Comparison of ENCODE assay signal across 1 cellular context in the genomic region with DNA sequence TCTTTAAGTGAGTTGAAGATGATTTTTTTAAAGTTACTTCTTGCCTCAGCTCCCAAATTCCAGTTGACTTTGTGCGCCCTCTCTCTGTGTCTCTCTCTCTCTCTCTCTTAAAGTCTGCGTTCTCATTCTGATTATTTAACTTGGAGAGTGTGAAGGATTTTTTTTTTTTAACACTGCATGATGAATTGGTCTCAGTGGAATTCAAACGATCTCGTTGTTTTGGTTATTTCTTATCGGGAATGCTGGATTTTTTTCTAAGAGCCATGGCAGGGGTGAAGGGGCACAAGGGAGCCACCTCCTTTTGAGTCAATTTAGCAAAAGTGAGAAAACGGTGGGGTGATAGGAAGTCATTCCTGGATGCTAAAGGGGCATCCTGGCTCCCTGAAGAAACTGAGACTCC.
TF ChIP-seq lines count a peak whose summit lies in the region.

No MANE protein-coding gene starts in this region.

TF ChIP-seq in H1, 55 proteins besides CTCF, POLR2A, EP300 and RAD21:
- TF ChIP-seq TBP (IDR thresholded peaks at IDR 0.05; ENCODE audit: low read depth, low read length): no peak
- TF ChIP-seq SP2 (IDR thresholded peaks at IDR 0.05; ENCODE audit: low read length): no peak
- TF ChIP-seq POU5F1 (IDR thresholded peaks at IDR 0.05; ENCODE audit: low read depth, low read length): no peak
- no peak for TF ChIP-seq BRCA1 (IDR thresholded peaks at IDR 0.05; ENCODE audit: low read depth, low read length)
- TF ChIP-seq TAF1 (IDR thresholded peaks at IDR 0.05; ENCODE audit: low read depth, low read length): no peak
